In the genomic region with DNA sequence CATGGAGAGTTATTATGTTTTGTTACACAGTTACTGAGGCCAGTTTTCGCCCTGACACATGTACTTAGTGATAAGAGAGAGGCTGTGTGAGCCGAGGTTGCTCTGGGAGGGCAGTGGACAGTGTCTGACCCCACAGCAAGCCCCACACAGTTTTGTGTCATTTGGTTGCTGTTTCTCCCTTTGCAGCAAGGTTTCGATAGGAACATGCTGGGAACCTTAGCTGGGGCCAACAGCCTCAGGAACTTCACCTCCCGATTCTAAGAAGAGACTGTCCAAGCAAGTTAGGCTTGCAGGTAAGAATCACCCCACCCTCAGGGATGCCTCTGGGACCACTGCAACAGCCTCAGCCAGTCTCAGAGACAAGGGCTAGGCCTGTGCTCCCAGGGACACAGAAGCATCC, we compare ENCODE assay signal across 1 cellular context.
TF ChIP-seq lines count a peak whose summit lies in the region.

No MANE protein-coding gene starts in this region.

TF ChIP-seq in H1, 55 proteins besides CTCF, POLR2A, EP300 and RAD21:
- no peak for TF ChIP-seq CTBP2 (IDR thresholded peaks at IDR 0.05; ENCODE audit: borderline replicate concordance, insufficient read depth, insufficient read length, low read length)
- no peak for TF ChIP-seq YY1 (IDR thresholded peaks at IDR 0.05; ENCODE audit: low read depth, low read length)
- no peak for TF ChIP-seq NANOG (IDR thresholded peaks at IDR 0.05; ENCODE audit: insufficient read depth, low read depth, low read length, poor library complexity, severe bottlenecking)
- TF ChIP-seq, protein P1, sequence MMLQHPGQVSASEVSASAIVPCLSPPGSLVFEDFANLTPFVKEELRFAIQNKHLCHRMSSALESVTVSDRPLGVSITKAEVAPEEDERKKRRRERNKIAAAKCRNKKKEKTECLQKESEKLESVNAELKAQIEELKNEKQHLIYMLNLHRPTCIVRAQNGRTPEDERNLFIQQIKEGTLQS (IDR thresholded peaks at IDR 0.05; ENCODE audit: insufficient read depth, low read depth, low read length) = no peak
